ENCODE assay signal across 16 cellular contexts in the genomic region with DNA sequence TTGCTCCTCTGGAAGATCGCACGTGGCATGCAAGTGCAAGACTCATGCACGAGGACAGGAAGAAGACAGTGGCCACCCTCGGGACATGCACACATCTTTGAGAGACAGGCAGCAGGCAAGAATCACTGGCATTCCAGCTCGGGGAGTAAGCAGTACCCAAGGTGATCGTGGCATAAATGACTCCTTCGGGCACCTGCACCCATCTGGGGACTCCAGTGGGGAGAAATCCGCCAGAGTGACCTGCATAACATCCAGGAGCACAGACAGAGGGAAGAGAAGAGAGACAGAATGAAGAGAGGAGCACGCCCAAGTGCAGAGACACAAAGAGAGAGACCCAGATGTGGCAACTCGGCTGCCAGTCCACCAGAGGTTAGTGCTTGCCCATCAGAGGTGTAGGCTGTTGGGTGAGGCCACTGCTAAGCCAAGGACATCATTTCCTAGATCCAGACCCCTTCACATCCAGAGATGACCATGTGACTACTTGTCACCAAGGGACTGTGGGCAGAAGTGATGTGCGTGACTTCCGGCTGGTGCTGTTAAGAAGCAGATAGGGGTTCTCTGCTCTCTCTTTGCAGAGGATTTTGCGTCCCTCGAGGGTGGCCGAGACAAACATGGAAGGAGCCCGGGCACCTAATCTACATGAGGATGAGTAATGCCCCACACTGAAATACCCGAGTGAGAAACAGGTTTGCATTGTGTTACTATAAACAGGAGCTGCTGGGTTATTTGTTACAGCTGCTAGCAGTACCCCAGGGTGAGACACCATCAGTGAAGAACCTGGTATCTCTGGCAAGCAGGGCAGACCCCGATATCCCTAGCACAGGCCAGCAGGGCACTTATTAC.
DNase-seq lines count a peak whose midpoint lies in the region; ATAC-seq and TF ChIP-seq lines count a peak whose summit lies in the region.
"Had no signal": no experiment of that assay in that cellular context is flagged by ENCODE, and none has a peak within 500 bp of the region (broad histone marks: within the 10 kb centered on the region; RNA-seq: fewer than 3 reads in every experiment).

No MANE protein-coding gene starts in this region.

- H3K4me1 ChIP-seq in HCT116 (ENCODE audit: control insufficient read depth in 1 of 2, insufficient read depth in 2 of 2, low read length in 2 of 2) (peaks cover 18 to 33% of the 10 kb centered on the region in 2 experiments), RWPE2 (ENCODE audit: insufficient read depth, poor library complexity, severe bottlenecking) (peaks cover 17% of the 10 kb centered on the region), foreskin keratinocyte (peaks cover 36% of the 10 kb centered on the region), spleen (peaks cover 3 to 62% (median 21%) of the 10 kb centered on the region in 6 donors)
- H3K4me1 ChIP-seq: SJCRH30 had no signal

- H3K9me3 Mint-ChIP-seq in type B pancreatic cell: peaks cover 10% of the 10 kb centered on the region
- H3K9me3 Mint-ChIP-seq: CD4-positive, alpha-beta T cell had no signal

- H3K27ac ChIP-seq in HCT116 (ENCODE audit: low read depth, low read length): no peak overlapping the region
- H3K27ac ChIP-seq in RWPE2 (ENCODE audit: poor library complexity, severe bottlenecking): peak overlapping the region; percentile 83
- H3K27ac ChIP-seq in foreskin keratinocyte: peak overlapping the region; percentile 97
- peak overlapping the region in 6 of 8 donors; percentile 15 to 71 (median 53) for H3K27ac ChIP-seq in spleen
- H3K27ac ChIP-seq: KMS-11, SJCRH30 had no signal

- RAD21 ChIA-PET in HCT116 (lab: Charles Lee; ENCODE audit: low non-redundant PET in 1 of 2, low total read pairs in 2 of 2, uncharacterized antibody in 2 of 2, unreplicated experiment in 2 of 2): no interaction called here

- H3K4me1 Mint-ChIP-seq in type B pancreatic cell (ENCODE audit: unreplicated experiment): peaks cover 7% of the 10 kb centered on the region

- no peak for ATAC-seq in HCT116
- no peak for ATAC-seq in RWPE2 (ENCODE audit: low read depth)
- peak; percentile 36 for ATAC-seq in foreskin keratinocyte
- ATAC-seq in HG03045 (IDR thresholded peaks at IDR 0.05; ENCODE audit: unreplicated experiment): no peak
- ATAC-seq in GM21576 (IDR thresholded peaks at IDR 0.05; ENCODE audit: unreplicated experiment): no peak
- ATAC-seq: HepG2 had no signal

- H3K36me3 Mint-ChIP-seq in type B pancreatic cell: peaks cover 7% of the 10 kb centered on the region

- no peak overlapping the region for H3K4me3 ChIP-seq in HCT116 (replicated peaks in 1 of 2; ENCODE audit: low read depth in 1 of 2, low read length in 2 of 2)
- H3K4me3 ChIP-seq in RWPE2 (ENCODE audit: severe bottlenecking): no peak overlapping the region
- no peak overlapping the region for H3K4me3 ChIP-seq in spleen
- H3K4me3 ChIP-seq: MG63, SJCRH30 had no signal

- peak overlapping the region; percentile 45 for H3K9ac ChIP-seq in HCT116 (ENCODE audit: low read length)
- H3K9ac ChIP-seq: KMS-11 had no signal

- CTCF ChIA-PET in HCT116 (lab: Charles Lee): interaction anchor here (1.0 to 1.9 kb wide), 2 partner anchors 16 to 139 kb away, joined by 3 to 18 read pairs; no protein-coding TSS in a partner anchor

- H2AFZ ChIP-seq in HCT116 (ENCODE audit: low read depth, low read length, poor library complexity, severe bottlenecking): no peak overlapping the region

- no peaks in the 10 kb centered on the region for H3K27me3 Mint-ChIP-seq in type B pancreatic cell
- H3K27me3 Mint-ChIP-seq: CD4-positive, alpha-beta T cell had no signal

- TF ChIP-seq CTCF in HCT116 (IDR thresholded peaks at IDR 0.05 in 2 of 3, conservative IDR thresholded peaks at IDR 0.05 in 1 of 3; ENCODE audit: borderline replicate concordance in 1 of 3, insufficient read depth in 1 of 3, low read depth in 2 of 3, low read length in 2 of 3) (no peak), RWPE2 (IDR thresholded peaks at IDR 0.05; ENCODE audit: poor library complexity, severe bottlenecking) (no peak), foreskin keratinocyte (conservative IDR thresholded peaks at IDR 0.05) (no peak), spleen (IDR thresholded peaks at IDR 0.05 in 8 of 11, conservative IDR thresholded peaks at IDR 0.05 in 3 of 11) (no peak), type B pancreatic cell (conservative IDR thresholded peaks at IDR 0.05) (no peak)

- intact Hi-C loops in HCT116 (cut with micrococcal nuclease): loop anchor here (1.0 to 5.0 kb wide), 2 partner anchors 15 to 118 kb away; no protein-coding TSS in a partner anchor
- intact Hi-C loops in spleen (cut with DNase I; ENCODE audit: low total_unique reads): no loop called here

- no peak overlapping the region for H3K4me3 Mint-ChIP-seq in type B pancreatic cell
- H3K4me3 Mint-ChIP-seq: CD4-positive, alpha-beta T cell had no signal

- peaks cover 85% of the 10 kb centered on the region for H3K27me3 ChIP-seq in HCT116 (ENCODE audit: insufficient read depth, low read length)
- H3K27me3 ChIP-seq in RWPE2 (ENCODE audit: insufficient read depth, poor library complexity, severe bottlenecking): no peaks in the 10 kb centered on the region
- no peaks in the 10 kb centered on the region for H3K27me3 ChIP-seq in foreskin keratinocyte
- no peaks in the 10 kb centered on the region for H3K27me3 ChIP-seq in spleen (replicated peaks in 1 of 7)
- H3K27me3 ChIP-seq: MG63, SJCRH30 had no signal

- POLR2A ChIA-PET in HCT116 (lab: Charles Lee): interaction anchor here (1.2 kb wide), 1 partner anchor 11 kb away, joined by 3 read pairs; no protein-coding TSS in a partner anchor

- H3K4me2 ChIP-seq in HCT116 (ENCODE audit: low read length): peak overlapping the region; percentile 77
- H3K4me2 ChIP-seq: KMS-11 had no signal

- no peaks in the 10 kb centered on the region for H3K36me3 ChIP-seq in HCT116 (ENCODE audit: control insufficient read depth in 1 of 2, insufficient read depth in 2 of 2, low read length in 2 of 2)
- H3K36me3 ChIP-seq in RWPE2 (ENCODE audit: low read depth): no peaks in the 10 kb centered on the region
- peaks cover 0 to 58% (median 0%) of the 10 kb centered on the region in 6 donors for H3K36me3 ChIP-seq in spleen
- H3K36me3 ChIP-seq: MG63, SJCRH30 had no signal

- no peaks in the 10 kb centered on the region for H3K9me3 ChIP-seq in HCT116 (ENCODE audit: control insufficient read depth in 1 of 2, insufficient read depth in 1 of 2, low read depth in 1 of 2, low read length in 2 of 2)
- H3K9me3 ChIP-seq in RWPE2 (ENCODE audit: severe bottlenecking): no peaks in the 10 kb centered on the region
- H3K9me3 ChIP-seq in spleen: no peaks in the 10 kb centered on the region
- H3K9me3 ChIP-seq: MG63, SJCRH30 had no signal

- BruUV-seq in HCT116 (replicated peaks; lab: Mats Ljungman, UMichigan): no TSS peak

- no peak for DNase-seq in HCT116 (ENCODE audit: low read depth, low spot score)
- DNase-seq in RWPE2 (ENCODE audit: low spot score): no peak
- peak in 1 of 2 donors; percentile 65 for DNase-seq in foreskin keratinocyte
- peak; percentile 65 for DNase-seq in spleen
- no peak for DNase-seq in type B pancreatic cell (ENCODE audit: extremely low spot score, unreplicated experiment)
- DNase-seq: ACHN; CD4-positive, alpha-beta T cell; MG63; NCI-H1105; NCI-H1694 treated with DMSO at 0.1 percent for 48 hours; NCI-H446 treated with DMSO at 0.1 percent for 48 hours; SJCRH30 had no signal

- no peaks in the 10 kb centered on the region for H3K9me2 ChIP-seq in HCT116 (ENCODE audit: insufficient read depth)

- 85 to 91% (median 87%) methylated on average over 18 of the region's 18 CpGs for WGBS in spleen, 5 donors

- no peaks in the 10 kb centered on the region; the same call in 1 of the 2 replicates for H4K20me1 ChIP-seq in HCT116 (ENCODE audit: insufficient read depth)

- TF ChIP-seq RAD21 in HCT116 (IDR thresholded peaks at IDR 0.05; ENCODE audit: low read depth): no peak

- H3K27ac Mint-ChIP-seq in type B pancreatic cell: no peak overlapping the region
- H3K27ac Mint-ChIP-seq: CD4-positive, alpha-beta T cell had no signal

- no peaks in the 10 kb centered on the region for H3K79me2 ChIP-seq in HCT116 (ENCODE audit: insufficient read depth, low read length)

- TF ChIP-seq POLR2A in HCT116 (IDR thresholded peaks at IDR 0.05; ENCODE audit: borderline replicate concordance, extremely low read depth, insufficient read depth, insufficient read length) (no peak), spleen (IDR thresholded peaks at IDR 0.05) (no peak)

TF ChIP-seq in HCT116, 20 proteins besides CTCF, POLR2A, EP300 and RAD21:
- no peak for TF ChIP-seq POLR2AphosphoS5 (IDR thresholded peaks at IDR 0.05; ENCODE audit: low read depth, low read length)
